Comparison of ENCODE assay signal across 8 cellular contexts in the genomic region with DNA sequence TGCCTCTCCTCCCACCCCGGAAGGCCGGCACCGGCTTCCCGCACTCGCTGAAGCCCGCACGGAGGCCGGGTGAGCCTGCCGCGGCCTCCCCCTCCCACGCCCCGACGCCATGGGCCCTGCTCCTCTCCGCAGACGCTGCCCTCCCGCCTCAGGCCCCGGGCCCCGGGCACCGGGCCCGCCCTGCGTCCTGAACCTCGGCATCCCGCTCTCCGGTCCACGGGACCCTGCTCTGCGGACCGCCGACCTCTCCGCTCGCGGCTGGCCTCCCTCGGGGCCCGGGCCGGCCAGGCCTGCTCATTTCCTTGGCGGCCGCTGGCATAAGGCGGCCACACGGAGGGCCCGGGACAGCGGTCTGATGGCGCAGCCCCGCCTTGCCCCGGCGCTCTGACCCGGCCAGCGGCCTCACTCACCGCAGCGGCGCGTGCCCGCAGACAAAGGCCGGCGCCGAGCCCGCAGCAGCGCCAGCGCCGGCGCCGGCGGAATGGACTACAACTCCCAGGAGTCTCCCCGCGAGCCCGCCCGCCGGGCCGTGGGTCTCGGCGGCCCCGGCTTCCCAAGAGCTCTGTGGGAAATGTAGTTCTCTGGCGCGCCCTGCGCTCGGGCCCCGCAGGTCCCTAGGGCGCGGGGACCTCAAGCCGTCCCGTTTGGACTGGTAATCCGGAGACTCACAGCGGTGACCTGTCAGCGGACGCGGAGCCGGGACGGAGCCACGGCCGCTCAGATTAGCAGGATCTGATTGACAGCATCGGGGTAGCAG. TPM values are rescaled to one million over a fixed set of nuclear protein-coding genes. Genes with fewer than 3 reads are reported as not detected.
DNase-seq lines count a peak whose midpoint lies in the region; ATAC-seq and FAIRE-seq lines count a peak whose summit lies in the region.

Gene ZNF32, minus strand, starts transcription at position 490 of the 757 bp plus-strand sequence. CDS start 2,748 bp downstream, outside the sequence.

- peak within 1 kb of the TSS; percentile 47 for H4K91ac ChIP-seq in neuronal stem cell (ENCODE audit: low read depth, low read length, poor library complexity)

- H3K4me2 ChIP-seq in neuronal stem cell (ENCODE audit: insufficient read depth, low read length, poor library complexity, severe bottlenecking) = peak within 1 kb of the TSS; percentile 88

- in situ Hi-C loops in KBM-7 (cut with MboI; ENCODE audit: low pct_unique_long_range_greater_than_20kb, low sequenced_read_pairs) = no loop called here
- in situ Hi-C loops in SK-MEL-5 (cut with HindIII; ENCODE audit: low pct_unique_long_range_greater_than_20kb, low sequenced_read_pairs) = no loop called here

- H3K27ac ChIP-seq in neuronal stem cell (replicated peaks; ENCODE audit: low read length) = no peak within 1 kb of the TSS

- no peak within 1 kb of the TSS for H2BK15ac ChIP-seq in neuronal stem cell (ENCODE audit: low read length)

- H3K23ac ChIP-seq in neuronal stem cell (ENCODE audit: low read depth, low read length, poor library complexity) = peak within 1 kb of the TSS; percentile 94

- WGBS in neuronal stem cell (ENCODE audit: extremely low coverage in 2 of 2, insufficient read length in 2 of 2, insufficient replicate concordance in 1 of 2), 2 donors = no CpG with 5 or more reads among the region's 89 CpGs

- no peak within 1 kb of the TSS for H2BK12ac ChIP-seq in neuronal stem cell (ENCODE audit: low read length)

- H3K4me3 ChIP-seq in neuronal stem cell (ENCODE audit: low read length in 2 of 2) = peak within 1 kb of the TSS; percentile 64 to 86

- no peak within 1 kb of the TSS for H3K4ac ChIP-seq in neuronal stem cell (ENCODE audit: low read length)

- FAIRE-seq in frontal cortex (lab: Jason Lieb, UNC) = no peak

- no peaks in the 10 kb centered on the region for H3K27me3 ChIP-seq in neuronal stem cell (ENCODE audit: control insufficient read depth in 3 of 3, insufficient read depth in 3 of 3, low read depth in 1 of 3, low read length in 3 of 3)

- peak within 1 kb of the TSS; percentile 62 for H2AK5ac ChIP-seq in neuronal stem cell (ENCODE audit: low read depth, low read length)

- H3K18ac ChIP-seq in neuronal stem cell (ENCODE audit: low read length) = peak within 1 kb of the TSS; percentile 97

- peak within 1 kb of the TSS; percentile 87 for H3K9ac ChIP-seq in neuronal stem cell (ENCODE audit: low read depth, low read length, poor library complexity)

- no peaks in the 10 kb centered on the region for H3K4me1 ChIP-seq in neuronal stem cell (ENCODE audit: control insufficient read depth in 2 of 2, insufficient read depth in 1 of 2, low read depth in 1 of 2, low read length in 2 of 2)

- DNase-seq in Daoy (ENCODE audit: low read depth) (peak; percentile 79), KBM-7 (peak; percentile 77), SK-MEL-5 (ENCODE audit: low read depth, low spot score) (peak; percentile 68), frontal cortex (ENCODE audit: low spot score in 2 of 2) (peak; percentile 93 to 95), neuronal stem cell (ENCODE audit: low spot score) (peak; percentile 90), stromal cell of bone marrow (ENCODE audit: low read depth) (peak; percentile 69)
- DNase-seq in activated naive CD4-positive, alpha-beta T cell (lab: John Stamatoyannopoulos, UW) = peak; percentile 45 to 73 (median 59)

- peaks cover 29 to 55% of the 10 kb centered on the region in 2 donors for H3K9me3 ChIP-seq in neuronal stem cell (replicated peaks in 1 of 2; ENCODE audit: control insufficient read depth in 2 of 2, insufficient read depth in 1 of 2, low read depth in 1 of 2, low read length in 2 of 2)

- H4K8ac ChIP-seq in neuronal stem cell (ENCODE audit: low read depth, low read length) = no peak within 1 kb of the TSS

- no peak within 1 kb of the TSS for H2BK5ac ChIP-seq in neuronal stem cell (ENCODE audit: low read length)

- H2AFZ ChIP-seq in neuronal stem cell (ENCODE audit: low read length) = peak within 1 kb of the TSS; percentile 100

- peak; percentile 99 for ATAC-seq in GM21723 (IDR thresholded peaks at IDR 0.05; ENCODE audit: unreplicated experiment)

- H3K14ac ChIP-seq in neuronal stem cell (ENCODE audit: low read length) = peak within 1 kb of the TSS; percentile 75

- H3K36me3 ChIP-seq in neuronal stem cell (replicated peaks in 1 of 2; ENCODE audit: control insufficient read depth in 2 of 2, insufficient read depth in 2 of 2, low read length in 2 of 2) = peaks cover 25 to 36% of the 10 kb centered on the region in 2 donors

- H3K79me1 ChIP-seq in neuronal stem cell (ENCODE audit: low read depth, low read length) = no peaks in the 10 kb centered on the region

- peak within 1 kb of the TSS; percentile 48 for H2BK120ac ChIP-seq in neuronal stem cell (ENCODE audit: low read depth, low read length)

RNA-seq across cellular contexts. Expression of gene ZNF32, which starts in this region (rescaled TPM):
- 16.5 and 23.5 TPM in 2 replicates for total RNA-seq in Daoy (2014; rRNA removed; shearing (Covaris generic))
- 25.4 and 32.9 TPM in 2 replicates for total RNA-seq in SK-MEL-5 (2014; rRNA removed; shearing (Covaris generic))
- 11.0 and 20.2 TPM in 2 replicates for polyA plus RNA-seq in SK-MEL-5 (2015; cell fraction: cytosol; rRNA removed)
- 16.4 and 16.7 TPM in 2 replicates for polyA plus RNA-seq in SK-MEL-5 (2015; cell fraction: nucleus; rRNA removed)
- total RNA-seq in frontal cortex = 59.9 TPM
- polyA plus RNA-seq in neuronal stem cell (2013, experiment 1 of 2) = 25.9 TPM
- 26.0 TPM for polyA plus RNA-seq in neuronal stem cell (2013, experiment 2 of 2)
